19 cellular contexts compared by ENCODE assay signal in genomic region chr5:67858470-67859096, GRCh38.
DNase-seq lines count a peak whose midpoint lies in the region; ATAC-seq, FAIRE-seq and TF ChIP-seq lines count a peak whose summit lies in the region.
"Had no signal": no experiment of that assay in that cellular context is flagged by ENCODE, and none has a peak within 500 bp of the region (broad histone marks: within the 10 kb centered on the region; RNA-seq: fewer than 3 reads in every experiment).

No MANE protein-coding gene starts in this region.

- TF ChIP-seq POLR2A in HepG2 (IDR thresholded peaks at IDR 0.05; ENCODE audit: insufficient read depth in 1 of 2, low read depth in 2 of 2, low read length in 2 of 2), result no peak

- no peaks in the 10 kb centered on the region for H4K20me1 ChIP-seq in HepG2 (ENCODE audit: insufficient read depth, low read length)

- peaks cover 6% of the 10 kb centered on the region; the same call in 1 of the 2 replicates for H3K9me3 ChIP-seq in HepG2 (ENCODE audit: low read length)
- no peaks in the 10 kb centered on the region for H3K9me3 ChIP-seq in small intestine (ENCODE audit: control insufficient read depth, low read depth)
- H3K9me3 ChIP-seq: HAP-1 had no signal

- H3K4me1 ChIP-seq in HepG2 (ENCODE audit: insufficient read depth, low read length) (peaks cover 7% of the 10 kb centered on the region), small intestine (ENCODE audit: control insufficient read depth in 2 of 2, insufficient read depth in 1 of 2, low read depth in 1 of 2, low read length in 1 of 2) (no peaks in the 10 kb centered on the region)
- H3K4me1 ChIP-seq: HAP-1 had no signal

- no peak for ATAC-seq in HepG2
- ATAC-seq in HG02798 (IDR thresholded peaks at IDR 0.05; ENCODE audit: poor library complexity, unreplicated experiment), result no peak

- TF ChIP-seq CTCF in HepG2 (CRISPR knock-in tag; IDR thresholded peaks at IDR 0.05), result no peak

- no peak overlapping the region for H3K9ac ChIP-seq in HepG2 (ENCODE audit: insufficient read depth, low read depth, low read length)

- 63% methylated on average over 5 of the region's 5 CpGs for WGBS in HepG2 (ENCODE audit: low lambda C conversion rate)
- 34 to 78% (median 52%) methylated on average over 5 of the region's 5 CpGs for WGBS in small intestine, 3 donors

- CTCF ChIA-PET in HepG2 (lab: Yijun Ruan, JAX; ENCODE audit: low intra/inter-chr PET ratio, low total read pairs), result no interaction called here

- H3K27me3 ChIP-seq in HepG2 (ENCODE audit: control insufficient read depth in 1 of 2, insufficient read depth in 2 of 2, low read length in 2 of 2) (no peaks in the 10 kb centered on the region; a peak in 1 of 5 replicates), small intestine (ENCODE audit: control insufficient read depth in 2 of 2, insufficient read depth in 2 of 2, low read length in 2 of 2) (no peaks in the 10 kb centered on the region)

- no TSS peak for BruUV-seq in HepG2 (replicated peaks; lab: Mats Ljungman, UMichigan)

- TF ChIP-seq RAD21 in HepG2 (CRISPR knock-in tag; IDR thresholded peaks at IDR 0.05), result no peak

- in situ Hi-C loops in HepG2 (cut with HindIII; ENCODE audit: extremely low pct_ligation_motif_present, low pct_unique_long_range_greater_than_20kb), result no loop called here

- H3K27ac ChIP-seq in HepG2 (ENCODE audit: extremely low read length, insufficient read depth, low read length) (no peak overlapping the region), small intestine (ENCODE audit: low read depth in 1 of 2, low read length in 1 of 2) (no peak overlapping the region)

- POLR2A ChIA-PET in HepG2 (lab: Yijun Ruan, JAX), result no interaction called here

- FAIRE-seq in HepG2 (lab: Jason Lieb, UNC) (no peak), small intestine (lab: Jason Lieb, UNC) (no peak)
- FAIRE-seq: GM12891, GM18507, H54 had no signal

- no peak overlapping the region for H3K4me2 ChIP-seq in HepG2 (ENCODE audit: low read depth, low read length)

- DNase-seq in NCI-H526 (lab: John Stamatoyannopoulos, UW) (peak; percentile 60 to 65), NCI-H526 treated with DMSO at 0.1 percent for 48 hours (lab: John Stamatoyannopoulos, UW) (peak; percentile 41), HepG2 (ENCODE audit: low spot score) (no peak), small intestine (peak; percentile 24)
- DNase-seq in stimulated activated CD8-positive, alpha-beta memory T cell treated with anti-CD3 and anti-CD28 coated beads, Interleukin-4, amount 100 ng/mL, for 48 hours, result no peak
- DNase-seq: C1 segment of cervical spinal cord; Calu3; CD4-positive, alpha-beta memory T cell; COR-L47; DMS53; DMS79 treated with DMSO at 0.1 percent for 48 hours; GF-D8; GOT3; HFFc6 had no signal

- H3K36me3 ChIP-seq in HepG2 (replicated peaks in 1 of 2; ENCODE audit: control insufficient read depth in 1 of 2, insufficient read depth in 2 of 2, low read length in 2 of 2), result no peaks in the 10 kb centered on the region
- no peaks in the 10 kb centered on the region for H3K36me3 ChIP-seq in small intestine (ENCODE audit: control insufficient read depth in 2 of 2, insufficient read depth in 2 of 2, low read length in 2 of 2)
- H3K36me3 ChIP-seq: HAP-1 had no signal

- no peaks in the 10 kb centered on the region for H3K79me2 ChIP-seq in HepG2 (ENCODE audit: insufficient read depth, low read length)

- no peak overlapping the region for H2AFZ ChIP-seq in HepG2 (ENCODE audit: low read length)

- intact Hi-C loops in HepG2 (cut with micrococcal nuclease; ENCODE audit: unreplicated experiment), result loop anchor here (1.0 to 10.0 kb wide), 2 partner anchors 8 to 344 kb away; no protein-coding TSS in a partner anchor

- TF ChIP-seq EP300 in HepG2 (IDR thresholded peaks at IDR 0.05; ENCODE audit: low read depth in 2 of 2, low read length in 2 of 2), result no peak
- no peak for TF ChIP-seq EP300 in HepG2 (CRISPR knock-in tag; IDR thresholded peaks at IDR 0.05; ENCODE audit: borderline replicate concordance)

- H3K4me3 ChIP-seq in HepG2 (replicated peaks in 1 of 3; ENCODE audit: insufficient read depth in 1 of 3, low read depth in 2 of 3, low read length in 3 of 3) (no peak overlapping the region), small intestine (ENCODE audit: low read depth in 1 of 2, low read length in 2 of 2) (no peak overlapping the region)
- H3K4me3 ChIP-seq: HAP-1 had no signal

TF ChIP-seq in HepG2, 621 proteins besides CTCF, POLR2A, EP300 and RAD21:
- peak; percentile 24; the same call in 1 of the 2 replicates for TF ChIP-seq HNF4A (CRISPR knock-in tag; IDR thresholded peaks at IDR 0.05)
- no peak for TF ChIP-seq ZNF75D (CRISPR knock-in tag; IDR thresholded peaks at IDR 0.05; ENCODE audit: borderline replicate concordance)

Comparison
In these comparisons a context has a peak if more than half of its experiments do, and no peak if none do; other contexts are left out.
1. DNase-seq: peak in NCI-H526 (2 of 2), NCI-H526 treated with DMSO at 0.1 percent for 48 hours (single experiment) and small intestine (single experiment); none in HepG2 (single experiment) and stimulated activated CD8-positive, alpha-beta memory T cell treated with anti-CD3 and anti-CD28 coated beads, Interleukin-4, amount 100 ng/mL, for 48 hours (single experiment).